ENCODE assay signal across 8 cellular contexts in genomic region chr13:28532226-28533048, GRCh38. TPM values are rescaled to one million over a fixed set of nuclear protein-coding genes. Genes with fewer than 3 reads are reported as not detected.
DNase-seq lines count a peak whose midpoint lies in the region; ATAC-seq and FAIRE-seq lines count a peak whose summit lies in the region.

No MANE protein-coding gene starts in this region.

- H3K27me3 ChIP-seq in iPS-20b (ENCODE audit: insufficient read depth, low read length) (peaks cover 45% of the 10 kb centered on the region), small intestine (ENCODE audit: control insufficient read depth in 2 of 2, insufficient read depth in 2 of 2, low read length in 2 of 2) (peaks cover 0 to 11% of the 10 kb centered on the region in 2 donors)

- DNase-seq in activated CD8-positive, alpha-beta memory T cell treated with anti-CD3 and anti-CD28 coated beads, Interleukin-2, amount 50 U/mL, for 48 hours = peak; percentile 65
- DNase-seq in activated CD8-positive, alpha-beta memory T cell treated with anti-CD3 and anti-CD28 coated beads, Interleukin-2, amount 50 U/mL, for 4 hours = no peak
- peak; percentile 42 for DNase-seq in activated naive CD8-positive, alpha-beta T cell treated with anti-CD3 and anti-CD28 coated beads, Interleukin-2, amount 10 ng/mL, durations not matched to agents 7 days and 5 days
- peak; percentile 32 for DNase-seq in small intestine
- no peak for DNase-seq in central memory CD4-positive, alpha-beta T cell
- no peak for DNase-seq in GM19240 (ENCODE audit: insufficient read length, low spot score)

- H3K4me3 Mint-ChIP-seq in activated naive CD8-positive, alpha-beta T cell treated with anti-CD3 and anti-CD28 coated beads, Interleukin-2, amount 10 ng/mL, durations not matched to agents 7 days and 5 days = peak overlapping the region; percentile 47

- H3K4me1 ChIP-seq in iPS-20b (ENCODE audit: insufficient read depth, low read length) (peaks cover 13% of the 10 kb centered on the region; the same call in 1 of the 2 replicates), small intestine (ENCODE audit: control insufficient read depth in 2 of 2, insufficient read depth in 1 of 2, low read depth in 1 of 2, low read length in 1 of 2) (no peaks in the 10 kb centered on the region)

- H3K36me3 ChIP-seq in iPS-20b (ENCODE audit: insufficient read depth, low read depth, low read length) (no peaks in the 10 kb centered on the region), small intestine (ENCODE audit: control insufficient read depth in 2 of 2, insufficient read depth in 2 of 2, low read length in 2 of 2) (no peaks in the 10 kb centered on the region)

- no peak for FAIRE-seq in small intestine (lab: Jason Lieb, UNC)

- no peaks in the 10 kb centered on the region for H3K36me3 Mint-ChIP-seq in activated naive CD8-positive, alpha-beta T cell treated with anti-CD3 and anti-CD28 coated beads, Interleukin-2, amount 10 ng/mL, durations not matched to agents 7 days and 5 days

- ATAC-seq in activated naive CD8-positive, alpha-beta T cell treated with anti-CD3 and anti-CD28 coated beads, Interleukin-2, amount 10 ng/mL, durations not matched to agents 7 days and 5 days (ENCODE audit: low read depth) = peak; percentile 55
- no peak for ATAC-seq in HG03460 (IDR thresholded peaks at IDR 0.05; ENCODE audit: unreplicated experiment)

- H3K4me1 Mint-ChIP-seq in activated naive CD8-positive, alpha-beta T cell treated with anti-CD3 and anti-CD28 coated beads, Interleukin-2, amount 10 ng/mL, durations not matched to agents 7 days and 5 days = peaks cover 6% of the 10 kb centered on the region

- peak overlapping the region; percentile 71; the same call in 1 of the 2 replicates for H3K9ac ChIP-seq in iPS-20b (ENCODE audit: low read depth, low read length)

- H3K27ac Mint-ChIP-seq in activated naive CD8-positive, alpha-beta T cell treated with anti-CD3 and anti-CD28 coated beads, Interleukin-2, amount 10 ng/mL, durations not matched to agents 7 days and 5 days = no peak overlapping the region

- H3K9me3 Mint-ChIP-seq in activated naive CD8-positive, alpha-beta T cell treated with anti-CD3 and anti-CD28 coated beads, Interleukin-2, amount 10 ng/mL, durations not matched to agents 7 days and 5 days = no peaks in the 10 kb centered on the region

- H3K27me3 Mint-ChIP-seq in activated naive CD8-positive, alpha-beta T cell treated with anti-CD3 and anti-CD28 coated beads, Interleukin-2, amount 10 ng/mL, durations not matched to agents 7 days and 5 days = peaks cover 44% of the 10 kb centered on the region

- H3K9me3 ChIP-seq in iPS-20b (ENCODE audit: insufficient read depth, low read depth, low read length) (peaks cover 6% of the 10 kb centered on the region), small intestine (ENCODE audit: control insufficient read depth, low read depth) (no peaks in the 10 kb centered on the region)

- POLR2A ChIA-PET in activated naive CD8-positive, alpha-beta T cell treated with anti-CD3 and anti-CD28 coated beads, Interleukin-2, amount 10 ng/mL, durations not matched to agents 7 days and 5 days (lab: Charles Lee) = no interaction called here

- no peak overlapping the region for H3K27ac ChIP-seq in iPS-20b (ENCODE audit: low read length)
- peak overlapping the region; percentile 5 to 14 for H3K27ac ChIP-seq in small intestine (ENCODE audit: low read depth in 1 of 2, low read length in 1 of 2)

- peak overlapping the region; percentile 80 for H3K4me3 ChIP-seq in iPS-20b (ENCODE audit: low read length)
- H3K4me3 ChIP-seq in small intestine (ENCODE audit: low read depth in 1 of 2, low read length in 2 of 2) = peak overlapping the region; percentile 8 to 63

- 1% methylated on average over 66 to 105 of the region's 105 CpGs for WGBS in small intestine, 3 donors

RNA-seq across cellular contexts. Expression of gene FLT1, which starts 37.5 kb away (rescaled TPM):
- total RNA-seq in activated naive CD8-positive, alpha-beta T cell treated with anti-CD3 and anti-CD28 coated beads, Interleukin-2, amount 10 ng/mL, durations not matched to agents 7 days and 5 days = 1 to 10 TPM in 1 of 2 experiments, under 1 TPM in 1; 0.51 to 1.1 TPM
- polyA plus RNA-seq in small intestine = 1 to 10 TPM in 1 of 3 donors, under 1 TPM in 2; 0.45 to 8.8 (median 0.81) TPM

Comparison
In these comparisons a context has a peak if more than half of its experiments do, and no peak if none do; other contexts are left out.
1. DNase-seq: peak in activated CD8-positive, alpha-beta memory T cell treated with anti-CD3 and anti-CD28 coated beads, Interleukin-2, amount 50 U/mL, for 48 hours (single experiment), activated naive CD8-positive, alpha-beta T cell treated with anti-CD3 and anti-CD28 coated beads, Interleukin-2, amount 10 ng/mL, durations not matched to agents 7 days and 5 days (single experiment) and small intestine (single experiment); none in activated CD8-positive, alpha-beta memory T cell treated with anti-CD3 and anti-CD28 coated beads, Interleukin-2, amount 50 U/mL, for 4 hours (single experiment), central memory CD4-positive, alpha-beta T cell (single experiment) and GM19240 (single experiment).